ENCODE assay signal across 12 cellular contexts in the genomic region with DNA sequence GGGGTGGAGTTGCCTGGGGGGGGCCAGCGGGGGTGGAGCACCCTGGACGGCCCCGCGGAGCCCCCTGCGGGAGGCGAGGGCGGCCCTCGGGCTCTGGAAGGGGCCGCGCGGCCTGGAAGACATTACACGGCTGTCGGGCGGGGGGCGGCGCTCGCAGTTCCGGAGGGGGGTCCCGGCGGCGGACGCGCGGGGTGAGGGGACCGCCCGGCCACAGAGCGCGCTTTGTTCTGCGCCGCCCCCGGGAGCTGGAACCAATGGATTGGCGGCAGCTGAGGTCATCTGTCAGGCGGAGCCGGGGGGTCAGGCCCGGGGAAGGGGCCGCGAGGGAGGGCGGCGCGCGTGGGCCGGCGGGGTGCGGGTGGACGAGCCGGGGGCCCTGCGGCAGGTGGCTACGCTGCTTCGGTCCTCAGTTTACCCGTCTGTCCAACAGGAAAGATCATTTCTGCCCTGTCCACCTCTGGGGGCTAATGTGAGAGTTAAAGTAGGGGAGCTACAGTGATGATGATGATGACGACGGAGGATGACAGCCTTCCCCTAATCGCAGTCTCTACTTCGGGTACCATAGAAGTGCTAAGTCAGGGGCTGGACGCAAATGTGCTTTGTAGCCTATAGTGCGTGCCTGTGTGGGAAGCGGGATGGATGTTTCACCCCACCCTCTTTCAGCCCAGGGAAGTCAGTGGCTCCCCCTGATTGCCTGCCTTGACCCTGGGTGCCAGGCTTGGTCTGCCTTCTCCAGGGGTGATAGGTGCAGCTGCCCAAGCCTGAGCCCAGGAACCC. TPM values are rescaled to one million over a fixed set of nuclear protein-coding genes. Genes with fewer than 3 reads are reported as not detected.
DNase-seq lines count a peak whose midpoint lies in the region; ATAC-seq and TF ChIP-seq lines count a peak whose summit lies in the region.
"Had no signal": no experiment of that assay in that cellular context is flagged by ENCODE, and none has a peak within 500 bp of the region (broad histone marks: within the 10 kb centered on the region; RNA-seq: fewer than 3 reads in every experiment).

No MANE protein-coding gene starts in this region.

- H3K9me3 Mint-ChIP-seq in CD8-positive, alpha-beta T cell = no peaks in the 10 kb centered on the region
- H3K9me3 Mint-ChIP-seq in WTC11 = no peaks in the 10 kb centered on the region
- H3K9me3 Mint-ChIP-seq in activated CD4-positive, alpha-beta memory T cell treated with anti-CD3 and anti-CD28 coated beads for 36 hours = no peaks in the 10 kb centered on the region

- peak overlapping the region; percentile 61 for H3K4me3 Mint-ChIP-seq in CD8-positive, alpha-beta T cell
- peak overlapping the region; percentile 31 for H3K4me3 Mint-ChIP-seq in WTC11
- no peak overlapping the region for H3K4me3 Mint-ChIP-seq in activated CD4-positive, alpha-beta memory T cell treated with anti-CD3 and anti-CD28 coated beads for 36 hours

- ATAC-seq in CD8-positive, alpha-beta T cell = no peak
- peak; percentile 10 for ATAC-seq in WTC11
- peak; percentile 56 to 61 for ATAC-seq in left cardiac atrium

- no peaks in the 10 kb centered on the region for H3K36me3 Mint-ChIP-seq in CD8-positive, alpha-beta T cell
- H3K36me3 Mint-ChIP-seq in WTC11 = peaks cover 5% of the 10 kb centered on the region
- H3K36me3 Mint-ChIP-seq in activated CD4-positive, alpha-beta memory T cell treated with anti-CD3 and anti-CD28 coated beads for 36 hours = peaks cover 5% of the 10 kb centered on the region

- H3K27ac Mint-ChIP-seq in CD8-positive, alpha-beta T cell = no peak overlapping the region
- H3K27ac Mint-ChIP-seq in WTC11 = no peak overlapping the region
- H3K27ac Mint-ChIP-seq in activated CD4-positive, alpha-beta memory T cell treated with anti-CD3 and anti-CD28 coated beads for 36 hours = no peak overlapping the region

- intact Hi-C loops in CD8-positive, alpha-beta T cell (cut with DNase I, micrococcal nuclease) = no loop called here
- intact Hi-C loops in left cardiac atrium (cut with DNase I) = no loop called here
- intact Hi-C loops in activated CD4-positive, alpha-beta memory T cell treated with anti-CD3 and anti-CD28 coated beads for 36 hours (cut with micrococcal nuclease) = no loop called here

- CTCF ChIA-PET in CD8-positive, alpha-beta T cell (lab: Charles Lee) = no interaction called here
- CTCF ChIA-PET in WTC11 (lab: Charles Lee) = interaction anchor here (0.8 to 1.4 kb wide), 8 partner anchors 22 to 96 kb away, joined by 3 to 6 read pairs (median 4); no protein-coding TSS in a partner anchor
- CTCF ChIA-PET in activated CD4-positive, alpha-beta memory T cell treated with anti-CD3 and anti-CD28 coated beads for 36 hours (lab: Charles Lee) = interaction anchor here (1.0 kb wide), 1 partner anchor 10 kb away, joined by 3 read pairs; no protein-coding TSS in a partner anchor

- H3K4me1 Mint-ChIP-seq in CD8-positive, alpha-beta T cell (ENCODE audit: low read depth) = peaks cover 14% of the 10 kb centered on the region
- H3K4me1 Mint-ChIP-seq in WTC11 = peaks cover 15% of the 10 kb centered on the region
- peaks cover 11% of the 10 kb centered on the region for H3K4me1 Mint-ChIP-seq in activated CD4-positive, alpha-beta memory T cell treated with anti-CD3 and anti-CD28 coated beads for 36 hours (ENCODE audit: low read depth)

- H3K4me3 ChIP-seq in CD8-positive, alpha-beta T cell (ENCODE audit: low read depth, low read length) = no peak overlapping the region

- POLR2A ChIA-PET in CD8-positive, alpha-beta T cell (lab: Charles Lee) = no interaction called here
- POLR2A ChIA-PET in WTC11 (lab: Charles Lee) = interaction anchor here (0.6 kb wide), 1 partner anchor 83 kb away, joined by 4 read pairs; no protein-coding TSS in a partner anchor
- POLR2A ChIA-PET in activated CD4-positive, alpha-beta memory T cell treated with anti-CD3 and anti-CD28 coated beads for 36 hours (lab: Charles Lee) = interaction anchor here (1.2 kb wide), 1 partner anchor 99 kb away, joined by 3 read pairs; a partner anchor contains a TSS

- no peaks in the 10 kb centered on the region for H3K9me3 ChIP-seq in CD8-positive, alpha-beta T cell (ENCODE audit: low read length)

- H3K36me3 ChIP-seq in CD8-positive, alpha-beta T cell (ENCODE audit: insufficient read depth, low read length) = no peaks in the 10 kb centered on the region

- no peaks in the 10 kb centered on the region for H3K27me3 ChIP-seq in CD8-positive, alpha-beta T cell (ENCODE audit: insufficient read depth, low read length)

- peaks cover 6% of the 10 kb centered on the region for H3K4me1 ChIP-seq in CD8-positive, alpha-beta T cell (ENCODE audit: insufficient read depth, low read length)

- no peak overlapping the region for H3K27ac ChIP-seq in CD8-positive, alpha-beta T cell (ENCODE audit: low read depth, low read length)

- DNase-seq in CD8-positive, alpha-beta T cell = no peak
- DNase-seq in WTC11 (ENCODE audit: low spot score) (peak; percentile 50), left cardiac atrium (peak; percentile 48), retina (peak; percentile 69), AG08395 (ENCODE audit: low spot score) (no peak), NCI-H446 (lab: John Stamatoyannopoulos, UW) (no peak)
- DNase-seq in activated CD4-positive, CD25-positive, alpha-beta regulatory T cell (lab: John Stamatoyannopoulos, UW) = no peak
- DNase-seq in activated CD4-positive, alpha-beta memory T cell treated with anti-CD3 and anti-CD28 coated beads for 36 hours = no peak
- DNase-seq: activated effector memory CD4-positive, alpha-beta T cell treated with anti-CD3 and anti-CD28 coated beads, Interleukin-2, amount 50 U/mL, for 16 hours; NCI-H2171 had no signal

- TF ChIP-seq CTCF in CD8-positive, alpha-beta T cell (IDR thresholded peaks at IDR 0.05) = no peak
- no peak for TF ChIP-seq CTCF in WTC11 (IDR thresholded peaks at IDR 0.05)

- peaks cover 23% of the 10 kb centered on the region for H3K27me3 Mint-ChIP-seq in CD8-positive, alpha-beta T cell (ENCODE audit: low read depth)
- no peaks in the 10 kb centered on the region; the same call in 1 of the 2 replicates for H3K27me3 Mint-ChIP-seq in WTC11 (ENCODE audit: low read depth)
- peaks cover 13% of the 10 kb centered on the region for H3K27me3 Mint-ChIP-seq in activated CD4-positive, alpha-beta memory T cell treated with anti-CD3 and anti-CD28 coated beads for 36 hours

TF ChIP-seq in WTC11, 78 proteins besides CTCF, POLR2A, EP300 and RAD21:
- 0 out of 2 replicates have a peak, but pooled peaks have one; percentile 14 for TF ChIP-seq GABPB1 (CRISPR knock-in tag; IDR thresholded peaks at IDR 0.05)
- TF ChIP-seq RELA (CRISPR knock-in tag; IDR thresholded peaks at IDR 0.05; ENCODE audit: borderline replicate concordance) = no peak

RNA-seq across cellular contexts. Expression of a gene that starts 10.4 kb away (rescaled TPM):
- total RNA-seq in CD8-positive, alpha-beta T cell = 1 to 10 TPM; 1.3 to 1.7 TPM
- total RNA-seq in WTC11 (2021) = 23.0 to 25.7 TPM (median 24.5 TPM) in 3 replicates
- total RNA-seq in left cardiac atrium = 10 to 100 TPM; 34.1 to 38.9 TPM
- total RNA-seq in activated CD4-positive, alpha-beta memory T cell treated with anti-CD3 and anti-CD28 coated beads for 36 hours = 10 to 100 TPM; 13.3 to 14.1 TPM

RNA-seq across cellular contexts. Expression of a gene that starts 32.5 kb away (rescaled TPM):
- not detected for total RNA-seq in CD8-positive, alpha-beta T cell
- total RNA-seq in WTC11 (2021) (3.8 to 5.8 TPM (median 4.6 TPM) in 3 replicates), left cardiac atrium (10 to 100 TPM in 1 of 2 donors, 1 to 10 TPM in 1; 7.3 to 10.3 TPM)
- total RNA-seq in activated CD4-positive, alpha-beta memory T cell treated with anti-CD3 and anti-CD28 coated beads for 36 hours = not detected
- total RNA-seq: T-helper 2 cell treated with Interferon-gamma antibody and Interleukin-4, amounts not matched to agents 100 ng/mL and 5 ng/mL, for 36 hours had no signal

RNA-seq across cellular contexts. Expression of a gene that starts 33.0 kb away (rescaled TPM):
- total RNA-seq in CD8-positive, alpha-beta T cell = not detected
- total RNA-seq in WTC11 (2021) (0.14 to 0.20 TPM (median 0.16 TPM) in 3 replicates), left cardiac atrium (not detected)
- not detected for total RNA-seq in activated CD4-positive, alpha-beta memory T cell treated with anti-CD3 and anti-CD28 coated beads for 36 hours
- total RNA-seq: omental fat pad; T-helper 2 cell treated with Interferon-gamma antibody and Interleukin-4, amounts not matched to agents 100 ng/mL and 5 ng/mL, for 36 hours had no signal

Comparison
In these comparisons a context has a peak if more than half of its experiments do, and no peak if none do; other contexts are left out.
1. DNase-seq: peak in WTC11 (single experiment), left cardiac atrium (single experiment) and retina (single experiment); none in CD8-positive, alpha-beta T cell (0 of 7), activated CD4-positive, CD25-positive, alpha-beta regulatory T cell (0 of 4), AG08395 (single experiment), activated CD4-positive, alpha-beta memory T cell treated with anti-CD3 and anti-CD28 coated beads for 36 hours (single experiment) and NCI-H446 (0 of 2).